8 cellular contexts compared by ENCODE assay signal in genomic region chr4:15649914-15650545, GRCh38. TPM values are rescaled to one million over a fixed set of nuclear protein-coding genes. Genes with fewer than 3 reads are reported as not detected.
DNase-seq lines count a peak whose midpoint lies in the region; ATAC-seq and TF ChIP-seq lines count a peak whose summit lies in the region.

No MANE protein-coding gene starts in this region.

- H3K9me3 ChIP-seq in OCI-LY1 (ENCODE audit: low read length) (no peaks in the 10 kb centered on the region), ovary (no peaks in the 10 kb centered on the region)

- H3K27me3 ChIP-seq in OCI-LY1 (ENCODE audit: insufficient read depth, low read length) (no peaks in the 10 kb centered on the region), ovary (no peaks in the 10 kb centered on the region)

- no peak overlapping the region; the same call in 1 of the 2 replicates for H3K9ac ChIP-seq in OCI-LY1 (ENCODE audit: low read length)

- H3K79me2 ChIP-seq in OCI-LY1 (ENCODE audit: insufficient read depth, low read length): peaks cover 70% of the 10 kb centered on the region

- TF ChIP-seq EP300 in ovary (IDR thresholded peaks at IDR 0.05): no peak

- no peak overlapping the region for H3K27ac ChIP-seq in OCI-LY1 (ENCODE audit: low read depth, low read length, poor library complexity, severe bottlenecking)
- H3K27ac ChIP-seq in ovary: no peak overlapping the region

- H3K36me3 ChIP-seq in OCI-LY1 (ENCODE audit: insufficient read depth, low read length): no peaks in the 10 kb centered on the region
- no peaks in the 10 kb centered on the region for H3K36me3 ChIP-seq in ovary

- 5 to 16% (median 10%) methylated on average over 5 of the region's 5 CpGs for WGBS in ovary, 3 donors

- TF ChIP-seq CTCF in OCI-LY1 (IDR thresholded peaks at IDR 0.05; ENCODE audit: low read length) (peak; percentile 67), fibroblast of villous mesenchyme (IDR thresholded peaks at IDR 0.05; ENCODE audit: insufficient read depth, low read depth, low read length) (peak; percentile 74), ovary (IDR thresholded peaks at IDR 0.05) (peak in 2 of 3 donors; percentile 31 to 47)

- intact Hi-C loops in ovary (cut with DNase I): loop anchor here in 3 of 4 donors (10.0 kb wide), 2 partner anchors 175 to 645 kb away; partner anchors contain the start of gene CPEB2 (in 1 of the 3)

- H4K20me1 ChIP-seq in OCI-LY1 (ENCODE audit: insufficient read depth, low read length): no peaks in the 10 kb centered on the region

- H3K4me3 ChIP-seq in OCI-LY1 (ENCODE audit: low read depth, low read length, poor library complexity, severe bottlenecking) (no peak overlapping the region), fibroblast of villous mesenchyme (ENCODE audit: low read depth, low read length) (no peak overlapping the region), ovary (no peak overlapping the region)

- H3K4me1 ChIP-seq in OCI-LY1 (ENCODE audit: insufficient read depth, low read length, severe bottlenecking): peaks cover 46% of the 10 kb centered on the region
- peaks cover 10% of the 10 kb centered on the region for H3K4me1 ChIP-seq in ovary (ENCODE audit: insufficient read depth)

- peak; percentile 19 for ATAC-seq in GM19468 (IDR thresholded peaks at IDR 0.05; ENCODE audit: extremely low read depth, unreplicated experiment)

- DNase-seq in COLO668 (lab: John Stamatoyannopoulos, UW; ENCODE audit: unreplicated experiment): peak; percentile 19
- peak; percentile 66 for DNase-seq in HuH-7 (ENCODE audit: low spot score)
- DNase-seq in activated T-cell treated with anti-CD3 and anti-CD28 coated beads, Interleukin-2, amount 50 U/mL, for 48 hours: peak; percentile 51 to 54
- peak; percentile 80 for DNase-seq in fibroblast of villous mesenchyme (ENCODE audit: low read depth)
- DNase-seq in ovary: peak in 1 of 5 donors; percentile 30
- no peak for DNase-seq in OCI-M2 (lab: John Stamatoyannopoulos, UW; ENCODE audit: unreplicated experiment)

- H3F3A ChIP-seq in OCI-LY1 (ENCODE audit: insufficient read depth, low read length): no peaks in the 10 kb centered on the region

- no peaks in the 10 kb centered on the region for H3K9me2 ChIP-seq in OCI-LY1 (ENCODE audit: low read depth, low read length)

- H2AFZ ChIP-seq in OCI-LY1 (ENCODE audit: low read length): no peak overlapping the region

- peak overlapping the region; percentile 52 for H3K4me2 ChIP-seq in OCI-LY1 (ENCODE audit: low read length)

- TF ChIP-seq POLR2A in ovary (IDR thresholded peaks at IDR 0.05): no peak

RNA-seq across cellular contexts. Expression of gene FBXL5, which starts 5.1 kb away (rescaled TPM):
- 88.9 and 157 TPM in 2 replicates for total RNA-seq in fibroblast of villous mesenchyme
- total RNA-seq in ovary: 100 to 1,000 TPM in 1 of 7 donors, 10 to 100 TPM in 6; 68.7 to 103 (median 90.4) TPM
- polyA plus RNA-seq in ovary: 100 to 1,000 TPM in 1 of 2 donors, 10 to 100 TPM in 1; 68.8 to 104 TPM

RNA-seq across cellular contexts. Expression of gene FAM200B, which starts 31.6 kb away (rescaled TPM):
- total RNA-seq in fibroblast of villous mesenchyme: 28.1 and 29.6 TPM in 2 replicates
- 10 to 100 TPM; 40.7 to 60.0 (median 50.3) TPM for total RNA-seq in ovary
- 10 to 100 TPM; 67.1 to 69.2 TPM for polyA plus RNA-seq in ovary

RNA-seq across cellular contexts. Expression of gene BST1, which starts 52.8 kb away (rescaled TPM):
- total RNA-seq in fibroblast of villous mesenchyme (19.9 and 37.7 TPM in 2 replicates), ovary (1 to 10 TPM; 5.6 to 9.8 (median 6.8) TPM)
- polyA plus RNA-seq in ovary: 10 to 100 TPM; 10.9 to 18.5 TPM
